ENCODE assay signal across 15 cellular contexts in genomic region chr3:17125738-17126137, GRCh38.
DNase-seq lines count a peak whose midpoint lies in the region; TF ChIP-seq lines count a peak whose summit lies in the region.
"Had no signal": no experiment of that assay in that cellular context is flagged by ENCODE, and none has a peak within 500 bp of the region (broad histone marks: within the 10 kb centered on the region; RNA-seq: fewer than 3 reads in every experiment).

No MANE protein-coding gene starts in this region.

- peak; percentile 10 for DNase-seq in NCI-H2029 treated with DMSO at 0.1 percent for 48 hours (lab: John Stamatoyannopoulos, UW)
- DNase-seq in NCI-H2029 (lab: John Stamatoyannopoulos, UW), result no peak
- peak; percentile 59 for DNase-seq in G401 (ENCODE audit: low spot score)
- DNase-seq in activated CD8-positive, alpha-beta memory T cell treated with anti-CD3 and anti-CD28 coated beads, Interleukin-2, amount 50 U/mL, for 48 hours, result peak; percentile 22
- peak; percentile 30 for DNase-seq in osteocyte (ENCODE audit: extremely low spot score, unreplicated experiment)
- no peak for DNase-seq in MM.1S
- no peak for DNase-seq in DMS114 treated with DMSO at 0.1 percent for 48 hours (lab: John Stamatoyannopoulos, UW; ENCODE audit: unreplicated experiment)
- DNase-seq: CD8-positive, alpha-beta T cell; COR-L47; DND-41; GF-D8; HCEC 1CT; HFFc6 had no signal

- H3K9me2 ChIP-seq in MM.1S (replicated peaks; ENCODE audit: insufficient read depth, low read length), result no peaks in the 10 kb centered on the region

- H3K9me3 ChIP-seq in MM.1S (replicated peaks; ENCODE audit: insufficient read depth, low read length), result no peaks in the 10 kb centered on the region

- TF ChIP-seq CTCF in osteocyte (IDR thresholded peaks at IDR 0.05) (no peak), MM.1S (IDR thresholded peaks at IDR 0.05; ENCODE audit: low read length) (no peak)

- H3F3A ChIP-seq in MM.1S (ENCODE audit: insufficient read depth, low read length), result no peaks in the 10 kb centered on the region

- H3K9me3 Mint-ChIP-seq in osteocyte (ENCODE audit: unreplicated experiment), result peaks cover 5% of the 10 kb centered on the region
- H3K9me3 Mint-ChIP-seq: HFFc6 had no signal

- no peaks in the 10 kb centered on the region for H4K20me1 ChIP-seq in MM.1S (ENCODE audit: insufficient read depth, low read length)

- peaks cover 3% of the 10 kb centered on the region for H3K27me3 Mint-ChIP-seq in osteocyte (ENCODE audit: unreplicated experiment)

- H3K4me1 Mint-ChIP-seq in osteocyte (ENCODE audit: unreplicated experiment), result no peaks in the 10 kb centered on the region
- H3K4me1 Mint-ChIP-seq: CD14-positive monocyte had no signal

- H3K36me3 Mint-ChIP-seq in osteocyte (ENCODE audit: unreplicated experiment), result no peaks in the 10 kb centered on the region
- H3K36me3 Mint-ChIP-seq: CD14-positive monocyte; CD8-positive, alpha-beta T cell had no signal

- H3K4me3 ChIP-seq in MM.1S (ENCODE audit: low read length), result no peak overlapping the region

- H3K27me3 ChIP-seq in MM.1S (replicated peaks; ENCODE audit: insufficient read depth, low read length), result no peaks in the 10 kb centered on the region

- no peak overlapping the region for H3K27ac Mint-ChIP-seq in osteocyte (ENCODE audit: unreplicated experiment)
- H3K27ac Mint-ChIP-seq: CD14-positive monocyte; CD8-positive, alpha-beta T cell; HFFc6 had no signal

- in situ Hi-C loops in G401 (cut with HindIII; ENCODE audit: low sequenced_read_pairs), result no loop called here

- no peak overlapping the region for H3K27ac ChIP-seq in MM.1S (ENCODE audit: low read length)
- H3K27ac ChIP-seq: 22Rv1 had no signal

- no peak overlapping the region for H3K4me3 Mint-ChIP-seq in osteocyte (ENCODE audit: unreplicated experiment)
- H3K4me3 Mint-ChIP-seq: CD14-positive monocyte; CD8-positive, alpha-beta T cell; HFFc6 had no signal

- H3K9ac ChIP-seq in MM.1S (ENCODE audit: low read length), result no peak overlapping the region

- H3K4me1 ChIP-seq in MM.1S (ENCODE audit: low read length), result no peaks in the 10 kb centered on the region

- H3K79me2 ChIP-seq in MM.1S (ENCODE audit: low read length), result no peaks in the 10 kb centered on the region

- H2AFZ ChIP-seq in MM.1S (ENCODE audit: low read length), result no peak overlapping the region

- H3K36me3 ChIP-seq in MM.1S (replicated peaks; ENCODE audit: insufficient read depth, low read length), result no peaks in the 10 kb centered on the region

- no peak overlapping the region for H3K4me2 ChIP-seq in MM.1S (ENCODE audit: low read depth, low read length)

Comparison
In these comparisons a context has a peak if more than half of its experiments do, and no peak if none do; other contexts are left out.
1. DNase-seq: peak in NCI-H2029 treated with DMSO at 0.1 percent for 48 hours (single experiment), G401 (single experiment), activated CD8-positive, alpha-beta memory T cell treated with anti-CD3 and anti-CD28 coated beads, Interleukin-2, amount 50 U/mL, for 48 hours (single experiment) and osteocyte (single experiment); none in NCI-H2029 (single experiment), MM.1S (single experiment) and DMS114 treated with DMSO at 0.1 percent for 48 hours (single experiment).